In the genomic region with DNA sequence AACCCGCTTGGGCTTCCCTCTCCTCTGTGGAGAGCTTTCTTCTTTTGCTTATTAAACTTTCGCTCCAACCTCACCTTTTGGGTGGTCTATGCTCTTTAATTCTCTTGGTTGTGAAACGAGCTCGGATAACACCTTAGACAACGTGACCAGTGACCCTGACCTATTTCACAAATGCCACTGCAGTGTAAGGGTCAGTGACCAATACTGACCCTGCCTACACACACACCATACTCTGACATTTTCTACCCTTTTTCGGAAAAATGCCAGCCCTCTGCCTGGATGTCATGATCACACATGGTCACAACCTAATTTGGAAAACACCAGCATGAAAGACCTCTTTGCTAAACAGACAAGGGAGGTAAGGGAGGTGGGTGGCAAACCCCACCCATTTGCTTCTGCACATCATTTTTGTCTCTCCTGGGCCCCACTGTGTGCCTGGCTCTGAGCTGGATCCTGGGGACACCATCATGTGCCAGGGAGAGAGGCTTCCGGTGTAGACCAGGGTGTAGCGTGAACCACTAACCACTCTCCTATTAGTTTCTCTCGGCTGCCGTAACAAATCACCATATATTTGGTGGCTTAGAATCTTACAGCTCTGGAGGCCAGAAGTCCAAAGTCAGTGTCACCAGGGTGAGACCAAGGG, we compare ENCODE assay signal across 1 cellular context.
TF ChIP-seq lines count a peak whose summit lies in the region.

No MANE protein-coding gene starts in this region.

TF ChIP-seq in HepG2, 621 proteins besides CTCF, POLR2A, EP300 and RAD21 (continued from another document and continues in another):
- TF ChIP-seq NRL (CRISPR knock-in tag; IDR thresholded peaks at IDR 0.05; ENCODE audit: borderline replicate concordance) (no peak), MXD4 (CRISPR knock-in tag; IDR thresholded peaks at IDR 0.05) (no peak), FOSL2 (CRISPR knock-in tag; IDR thresholded peaks at IDR 0.05) (peak; percentile 80), ZNF124 (CRISPR knock-in tag; IDR thresholded peaks at IDR 0.05) (no peak), ZNF644 (CRISPR knock-in tag; IDR thresholded peaks at IDR 0.05; ENCODE audit: low read depth) (0 out of 2 replicates have a peak, but pooled peaks have one; percentile 36), TARDBP (CRISPR knock-in tag; IDR thresholded peaks at IDR 0.05) (0 out of 2 replicates have a peak, but pooled peaks have one; percentile 58), KAT8 (CRISPR knock-in tag; IDR thresholded peaks at IDR 0.05) (0 out of 2 replicates have a peak, but pooled peaks have one; percentile 39), ASH2L (IDR thresholded peaks at IDR 0.05; ENCODE audit: insufficient read length, low read depth, low read length) (peak; percentile 33), ZNF18 (CRISPR knock-in tag; IDR thresholded peaks at IDR 0.05; ENCODE audit: insufficient replicate concordance) (peak; percentile 13), ZNF350 (CRISPR knock-in tag; IDR thresholded peaks at IDR 0.05; ENCODE audit: borderline replicate concordance, low read depth) (no peak; the same call in 1 of the 2 replicates), NFIC (IDR thresholded peaks at IDR 0.05; ENCODE audit: low read length) (peak; percentile 51; the same call in 1 of the 2 replicates), NFKBIZ (CRISPR knock-in tag; IDR thresholded peaks at IDR 0.05) (0 out of 2 replicates have a peak, but pooled peaks have one; percentile 41), SKI (IDR thresholded peaks at IDR 0.05; ENCODE audit: partially characterized antibody) (peak; percentile 39), DPF2 (CRISPR knock-in tag; IDR thresholded peaks at IDR 0.05; ENCODE audit: borderline replicate concordance, low read depth) (peak; percentile 60), GABPB1 (CRISPR knock-in tag; IDR thresholded peaks at IDR 0.05) (no peak; the same call in 1 of the 2 replicates), RXRB (CRISPR knock-in tag; IDR thresholded peaks at IDR 0.05; ENCODE audit: borderline replicate concordance) (peak; percentile 97), RARA (CRISPR knock-in tag; IDR thresholded peaks at IDR 0.05) (peak; percentile 96), ZNF292 (CRISPR knock-in tag; IDR thresholded peaks at IDR 0.05; ENCODE audit: borderline replicate concordance, low read depth) (no peak), NFE2 (CRISPR knock-in tag; IDR thresholded peaks at IDR 0.05) (no peak), PITX1 (CRISPR knock-in tag; IDR thresholded peaks at IDR 0.05) (peak; percentile 77), BCL6 (CRISPR knock-in tag; IDR thresholded peaks at IDR 0.05) (peak; percentile 87), FOXA1 (IDR thresholded peaks at IDR 0.05) (no peak), FOXA1 (CRISPR knock-in tag; IDR thresholded peaks at IDR 0.05) (peak; percentile 21; the same call in 1 of the 2 replicates), NFKB2 (CRISPR knock-in tag; IDR thresholded peaks at IDR 0.05; ENCODE audit: borderline replicate concordance) (no peak), ZNF496 (CRISPR knock-in tag; IDR thresholded peaks at IDR 0.05; ENCODE audit: insufficient replicate concordance) (no peak), POLR2AphosphoS5 (IDR thresholded peaks at IDR 0.05; ENCODE audit: low read depth, low read length) (peak; percentile 24; the same call in 1 of the 2 replicates), AGO1 (IDR thresholded peaks at IDR 0.05; ENCODE audit: low read depth, low read length, poor library complexity, severe bottlenecking) (no peak), AHDC1 (CRISPR knock-in tag; IDR thresholded peaks at IDR 0.05; ENCODE audit: borderline replicate concordance) (peak; percentile 67; the same call in 1 of the 2 replicates), PRPF4 (IDR thresholded peaks at IDR 0.05; ENCODE audit: low read depth, low read length, poor library complexity, severe bottlenecking) (no peak), ZGPAT (CRISPR knock-in tag; IDR thresholded peaks at IDR 0.05) (peak; percentile 68; the same call in 1 of the 2 replicates)
- TF ChIP-seq, protein P1, sequence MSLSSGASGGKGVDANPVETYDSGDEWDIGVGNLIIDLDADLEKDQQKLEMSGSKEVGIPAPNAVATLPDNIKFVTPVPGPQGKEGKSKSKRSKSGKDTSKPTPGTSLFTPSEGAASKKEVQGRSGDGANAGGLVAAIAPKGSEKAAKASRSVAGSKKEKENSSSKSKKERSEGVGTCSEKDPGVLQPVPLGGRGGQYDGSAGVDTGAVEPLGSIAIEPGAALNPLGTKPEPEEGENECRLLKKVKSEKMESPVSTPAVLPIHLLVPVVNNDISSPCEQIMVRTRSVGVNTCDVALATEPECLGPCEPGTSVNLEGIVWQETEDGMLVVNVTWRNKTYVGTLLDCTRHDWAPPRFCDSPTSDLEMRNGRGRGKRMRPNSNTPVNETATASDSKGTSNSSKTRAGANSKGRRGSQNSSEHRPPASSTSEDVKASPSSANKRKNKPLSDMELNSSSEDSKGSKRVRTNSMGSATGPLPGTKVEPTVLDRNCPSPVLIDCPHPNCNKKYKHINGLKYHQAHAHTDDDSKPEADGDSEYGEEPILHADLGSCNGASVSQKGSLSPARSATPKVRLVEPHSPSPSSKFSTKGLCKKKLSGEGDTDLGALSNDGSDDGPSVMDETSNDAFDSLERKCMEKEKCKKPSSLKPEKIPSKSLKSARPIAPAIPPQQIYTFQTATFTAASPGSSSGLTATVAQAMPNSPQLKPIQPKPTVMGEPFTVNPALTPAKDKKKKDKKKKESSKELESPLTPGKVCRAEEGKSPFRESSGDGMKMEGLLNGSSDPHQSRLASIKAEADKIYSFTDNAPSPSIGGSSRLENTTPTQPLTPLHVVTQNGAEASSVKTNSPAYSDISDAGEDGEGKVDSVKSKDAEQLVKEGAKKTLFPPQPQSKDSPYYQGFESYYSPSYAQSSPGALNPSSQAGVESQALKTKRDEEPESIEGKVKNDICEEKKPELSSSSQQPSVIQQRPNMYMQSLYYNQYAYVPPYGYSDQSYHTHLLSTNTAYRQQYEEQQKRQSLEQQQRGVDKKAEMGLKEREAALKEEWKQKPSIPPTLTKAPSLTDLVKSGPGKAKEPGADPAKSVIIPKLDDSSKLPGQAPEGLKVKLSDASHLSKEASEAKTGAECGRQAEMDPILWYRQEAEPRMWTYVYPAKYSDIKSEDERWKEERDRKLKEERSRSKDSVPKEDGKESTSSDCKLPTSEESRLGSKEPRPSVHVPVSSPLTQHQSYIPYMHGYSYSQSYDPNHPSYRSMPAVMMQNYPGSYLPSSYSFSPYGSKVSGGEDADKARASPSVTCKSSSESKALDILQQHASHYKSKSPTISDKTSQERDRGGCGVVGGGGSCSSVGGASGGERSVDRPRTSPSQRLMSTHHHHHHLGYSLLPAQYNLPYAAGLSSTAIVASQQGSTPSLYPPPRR (CRISPR knock-in tag; IDR thresholded peaks at IDR 0.05; ENCODE audit: borderline replicate concordance): peak; percentile 83
- TF ChIP-seq, protein P2, sequence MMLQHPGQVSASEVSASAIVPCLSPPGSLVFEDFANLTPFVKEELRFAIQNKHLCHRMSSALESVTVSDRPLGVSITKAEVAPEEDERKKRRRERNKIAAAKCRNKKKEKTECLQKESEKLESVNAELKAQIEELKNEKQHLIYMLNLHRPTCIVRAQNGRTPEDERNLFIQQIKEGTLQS (CRISPR knock-in tag; IDR thresholded peaks at IDR 0.05): no peak
- TF ChIP-seq, protein P3, sequence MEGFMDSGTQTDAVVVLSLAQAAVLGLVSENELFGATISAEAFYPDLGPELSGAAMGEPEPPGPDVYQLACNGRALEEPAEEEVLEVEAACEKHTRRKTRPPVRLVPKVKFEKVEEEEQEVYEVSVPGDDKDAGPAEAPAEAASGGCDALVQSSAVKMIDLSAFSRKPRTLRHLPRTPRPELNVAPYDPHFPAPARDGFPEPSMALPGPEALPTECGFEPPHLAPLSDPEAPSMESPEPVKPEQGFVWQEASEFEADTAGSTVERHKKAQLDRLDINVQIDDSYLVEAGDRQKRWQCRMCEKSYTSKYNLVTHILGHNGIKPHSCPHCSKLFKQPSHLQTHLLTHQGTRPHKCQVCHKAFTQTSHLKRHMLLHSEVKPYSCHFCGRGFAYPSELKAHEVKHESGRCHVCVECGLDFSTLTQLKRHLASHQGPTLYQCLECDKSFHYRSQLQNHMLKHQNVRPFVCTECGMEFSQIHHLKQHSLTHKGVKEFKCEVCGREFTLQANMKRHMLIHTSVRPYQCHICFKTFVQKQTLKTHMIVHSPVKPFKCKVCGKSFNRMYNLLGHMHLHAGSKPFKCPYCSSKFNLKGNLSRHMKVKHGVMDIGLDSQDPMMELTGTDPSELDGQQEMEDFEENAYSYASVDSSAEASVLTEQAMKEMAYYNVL (CRISPR knock-in tag; IDR thresholded peaks at IDR 0.05; ENCODE audit: borderline replicate concordance): peak; percentile 78
